9 cellular contexts compared by ENCODE assay signal in genomic region chr10:48523212-48523819, GRCh38.
DNase-seq lines count a peak whose midpoint lies in the region; FAIRE-seq and TF ChIP-seq lines count a peak whose summit lies in the region.
"Had no signal": no experiment of that assay in that cellular context is flagged by ENCODE, and none has a peak within 500 bp of the region (broad histone marks: within the 10 kb centered on the region; RNA-seq: fewer than 3 reads in every experiment).

No MANE protein-coding gene starts in this region.

- no peaks in the 10 kb centered on the region for H4K20me1 ChIP-seq in PC-9 (ENCODE audit: insufficient read depth)
- no peaks in the 10 kb centered on the region for H4K20me1 ChIP-seq in Karpas-422 (ENCODE audit: insufficient read depth, low read depth, low read length)

- peak; percentile 95 for DNase-seq in AG10803 (ENCODE audit: low read depth)
- DNase-seq in PC-9 = peak in 1 of 2 experiments; percentile 48
- DNase-seq in fibroblast of the conjunctiva (ENCODE audit: low read depth) = peak; percentile 78
- no peak for DNase-seq in NCI-H1694 treated with DMSO at 0.1 percent for 48 hours (lab: John Stamatoyannopoulos, UW)
- DNase-seq in Karpas-422 = no peak
- DNase-seq in SK-N-DZ (ENCODE audit: low spot score) = no peak
- no peak for DNase-seq in GM12892 (ENCODE audit: insufficient read length)

- no peak overlapping the region for H3K9ac ChIP-seq in Karpas-422 (ENCODE audit: low read length)

- no peak for FAIRE-seq in GM12892 (lab: Jason Lieb, UNC)
- FAIRE-seq: GM18507 had no signal

- no peaks in the 10 kb centered on the region for H3F3A ChIP-seq in PC-9 (ENCODE audit: insufficient read depth, low read depth)

- no peak overlapping the region for H3K27ac ChIP-seq in PC-9
- H3K27ac ChIP-seq in Karpas-422 (ENCODE audit: low read length) = no peak overlapping the region

- peak overlapping the region; percentile 56 for H3K4me3 ChIP-seq in AG10803 (ENCODE audit: low read length)
- H3K4me3 ChIP-seq in PC-9 = peak overlapping the region; percentile 60
- H3K4me3 ChIP-seq in neuron (ENCODE audit: low read length) = peak overlapping the region; percentile 45
- H3K4me3 ChIP-seq in Karpas-422 (ENCODE audit: low read length) = no peak overlapping the region

- TF ChIP-seq CTCF in AG10803 (conservative IDR thresholded peaks at IDR 0.05; ENCODE audit: low read length) = no peak
- TF ChIP-seq CTCF in PC-9 (conservative IDR thresholded peaks at IDR 0.05) = no peak

- no peaks in the 10 kb centered on the region for H3K9me3 ChIP-seq in PC-9 (ENCODE audit: insufficient read depth, low read depth)
- H3K9me3 ChIP-seq in neuron (ENCODE audit: low read length) = no peaks in the 10 kb centered on the region
- H3K9me3 ChIP-seq in Karpas-422 (ENCODE audit: low read length) = no peaks in the 10 kb centered on the region

- H3K27me3 ChIP-seq in PC-9 (ENCODE audit: insufficient read depth, low read depth) (peaks cover 33% of the 10 kb centered on the region; the same call in 1 of the 2 replicates), neuron (ENCODE audit: insufficient read depth, low read length) (peaks cover 63% of the 10 kb centered on the region), Karpas-422 (ENCODE audit: low read length) (no peaks in the 10 kb centered on the region)

- intact Hi-C loops in PC-9 (cut with micrococcal nuclease; ENCODE audit: unreplicated experiment) = loop anchor here (5.0 kb wide), 1 partner anchor 76 kb away; no protein-coding TSS in a partner anchor

- BruUV-seq in PC-9 (replicated peaks; lab: Mats Ljungman, UMichigan) = no TSS peak

- H3K4me1 ChIP-seq in PC-9 (replicated peaks; ENCODE audit: insufficient read depth) = 0 out of 2 replicates have a peak, but pooled peaks cover 3% of the 10 kb centered on the region
- peaks cover 6% of the 10 kb centered on the region for H3K4me1 ChIP-seq in neuron (ENCODE audit: insufficient read depth, low read length)
- H3K4me1 ChIP-seq in Karpas-422 (ENCODE audit: low read length) = no peaks in the 10 kb centered on the region

- no peaks in the 10 kb centered on the region for H3K36me3 ChIP-seq in PC-9 (ENCODE audit: low read depth)
- H3K36me3 ChIP-seq in neuron (ENCODE audit: insufficient read depth, low read length) = no peaks in the 10 kb centered on the region
- H3K36me3 ChIP-seq in Karpas-422 (ENCODE audit: insufficient read depth, low read length) = no peaks in the 10 kb centered on the region

- CTCF ChIA-PET in PC-9 (lab: Charles Lee) = no interaction called here

- H3K79me2 ChIP-seq in PC-9 (ENCODE audit: low read depth) (no peaks in the 10 kb centered on the region), Karpas-422 (ENCODE audit: low read length) (no peaks in the 10 kb centered on the region)

- POLR2A ChIA-PET in PC-9 (lab: Charles Lee; ENCODE audit: unreplicated experiment) = no interaction called here

- peak overlapping the region; percentile 72 for H2AFZ ChIP-seq in PC-9
- H2AFZ ChIP-seq in neuron (ENCODE audit: low read depth, low read length) = peak overlapping the region; percentile 59
- H2AFZ ChIP-seq in Karpas-422 (ENCODE audit: low read length) = no peak overlapping the region

- H3K4me2 ChIP-seq in PC-9 (peak overlapping the region; percentile 93), Karpas-422 (ENCODE audit: low read depth, low read length, poor library complexity, severe bottlenecking) (no peak overlapping the region)

- H3K9me2 ChIP-seq in PC-9 (ENCODE audit: insufficient read depth) (no peaks in the 10 kb centered on the region), Karpas-422 (replicated peaks; ENCODE audit: insufficient read depth, low read length) (no peaks in the 10 kb centered on the region)

- TF ChIP-seq POLR2A in GM12892 (IDR thresholded peaks at IDR 0.05; ENCODE audit: low read depth, low read length) = no peak

Comparison
In these comparisons a context has a peak if more than half of its experiments do, and no peak if none do; other contexts are left out.
1. DNase-seq: peak in AG10803 (single experiment) and fibroblast of the conjunctiva (single experiment); none in NCI-H1694 treated with DMSO at 0.1 percent for 48 hours (single experiment), Karpas-422 (single experiment), SK-N-DZ (single experiment) and GM12892 (single experiment).